2 cellular contexts compared by ENCODE assay signal in the genomic region with DNA sequence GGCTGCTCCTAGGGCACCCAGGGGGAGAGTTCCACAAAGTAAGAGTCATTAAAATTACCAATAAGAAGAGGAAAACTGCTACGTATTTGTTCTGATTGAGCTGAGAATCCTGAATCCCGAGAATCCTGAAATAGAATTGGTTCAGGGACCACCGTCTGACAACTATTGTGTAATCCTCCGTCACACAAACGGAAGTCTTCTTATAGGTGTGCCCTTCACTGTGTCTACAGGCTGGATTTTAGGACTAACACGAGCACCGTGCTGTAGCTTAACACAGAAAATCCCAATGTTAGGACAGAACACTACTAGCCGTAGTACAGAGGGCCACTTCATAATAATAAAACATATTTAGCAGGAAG.
TF ChIP-seq lines count a peak whose summit lies in the region.

No MANE protein-coding gene starts in this region.

TF ChIP-seq in SK-N-SH, 30 proteins besides CTCF, POLR2A, EP300 and RAD21 (continued from another document):
- TF ChIP-seq NRF1 (IDR thresholded peaks at IDR 0.05; ENCODE audit: low read depth, low read length) (no peak), RXRA (IDR thresholded peaks at IDR 0.05; ENCODE audit: borderline replicate concordance, low read depth) (no peak)

TF ChIP-seq in SK-N-SH treated with all-trans-retinoic acid at 6 μM for 48 hours, 23 proteins besides CTCF, POLR2A, EP300 and RAD21 (continued from another document):
- TF ChIP-seq, protein P1, sequence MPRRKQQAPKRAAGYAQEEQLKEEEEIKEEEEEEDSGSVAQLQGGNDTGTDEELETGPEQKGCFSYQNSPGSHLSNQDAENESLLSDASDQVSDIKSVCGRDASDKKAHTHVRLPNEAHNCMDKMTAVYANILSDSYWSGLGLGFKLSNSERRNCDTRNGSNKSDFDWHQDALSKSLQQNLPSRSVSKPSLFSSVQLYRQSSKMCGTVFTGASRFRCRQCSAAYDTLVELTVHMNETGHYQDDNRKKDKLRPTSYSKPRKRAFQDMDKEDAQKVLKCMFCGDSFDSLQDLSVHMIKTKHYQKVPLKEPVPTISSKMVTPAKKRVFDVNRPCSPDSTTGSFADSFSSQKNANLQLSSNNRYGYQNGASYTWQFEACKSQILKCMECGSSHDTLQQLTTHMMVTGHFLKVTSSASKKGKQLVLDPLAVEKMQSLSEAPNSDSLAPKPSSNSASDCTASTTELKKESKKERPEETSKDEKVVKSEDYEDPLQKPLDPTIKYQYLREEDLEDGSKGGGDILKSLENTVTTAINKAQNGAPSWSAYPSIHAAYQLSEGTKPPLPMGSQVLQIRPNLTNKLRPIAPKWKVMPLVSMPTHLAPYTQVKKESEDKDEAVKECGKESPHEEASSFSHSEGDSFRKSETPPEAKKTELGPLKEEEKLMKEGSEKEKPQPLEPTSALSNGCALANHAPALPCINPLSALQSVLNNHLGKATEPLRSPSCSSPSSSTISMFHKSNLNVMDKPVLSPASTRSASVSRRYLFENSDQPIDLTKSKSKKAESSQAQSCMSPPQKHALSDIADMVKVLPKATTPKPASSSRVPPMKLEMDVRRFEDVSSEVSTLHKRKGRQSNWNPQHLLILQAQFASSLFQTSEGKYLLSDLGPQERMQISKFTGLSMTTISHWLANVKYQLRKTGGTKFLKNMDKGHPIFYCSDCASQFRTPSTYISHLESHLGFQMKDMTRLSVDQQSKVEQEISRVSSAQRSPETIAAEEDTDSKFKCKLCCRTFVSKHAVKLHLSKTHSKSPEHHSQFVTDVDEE (CRISPR knock-in tag; IDR thresholded peaks at IDR 0.05), result no peak
- no peak for TF ChIP-seq TOX (CRISPR knock-in tag; IDR thresholded peaks at IDR 0.05; ENCODE audit: borderline replicate concordance)
- TF ChIP-seq TCF4 (CRISPR knock-in tag; IDR thresholded peaks at IDR 0.05; ENCODE audit: borderline replicate concordance), result no peak
- no peak for TF ChIP-seq GLIS3 (CRISPR knock-in tag; IDR thresholded peaks at IDR 0.05)
- TF ChIP-seq, protein P2, sequence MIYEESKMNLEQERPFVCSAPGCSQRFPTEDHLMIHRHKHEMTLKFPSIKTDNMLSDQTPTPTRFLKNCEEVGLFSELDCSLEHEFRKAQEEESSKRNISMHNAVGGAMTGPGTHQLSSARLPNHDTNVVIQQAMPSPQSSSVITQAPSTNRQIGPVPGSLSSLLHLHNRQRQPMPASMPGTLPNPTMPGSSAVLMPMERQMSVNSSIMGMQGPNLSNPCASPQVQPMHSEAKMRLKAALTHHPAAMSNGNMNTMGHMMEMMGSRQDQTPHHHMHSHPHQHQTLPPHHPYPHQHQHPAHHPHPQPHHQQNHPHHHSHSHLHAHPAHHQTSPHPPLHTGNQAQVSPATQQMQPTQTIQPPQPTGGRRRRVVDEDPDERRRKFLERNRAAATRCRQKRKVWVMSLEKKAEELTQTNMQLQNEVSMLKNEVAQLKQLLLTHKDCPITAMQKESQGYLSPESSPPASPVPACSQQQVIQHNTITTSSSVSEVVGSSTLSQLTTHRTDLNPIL (CRISPR knock-in tag; IDR thresholded peaks at IDR 0.05; ENCODE audit: low read depth), result no peak
- TF ChIP-seq ARNTL (CRISPR knock-in tag; IDR thresholded peaks at IDR 0.05; ENCODE audit: borderline replicate concordance, low read depth), result no peak
- TF ChIP-seq ZFP3 (CRISPR knock-in tag; IDR thresholded peaks at IDR 0.05), result no peak
- TF ChIP-seq, protein P3, sequence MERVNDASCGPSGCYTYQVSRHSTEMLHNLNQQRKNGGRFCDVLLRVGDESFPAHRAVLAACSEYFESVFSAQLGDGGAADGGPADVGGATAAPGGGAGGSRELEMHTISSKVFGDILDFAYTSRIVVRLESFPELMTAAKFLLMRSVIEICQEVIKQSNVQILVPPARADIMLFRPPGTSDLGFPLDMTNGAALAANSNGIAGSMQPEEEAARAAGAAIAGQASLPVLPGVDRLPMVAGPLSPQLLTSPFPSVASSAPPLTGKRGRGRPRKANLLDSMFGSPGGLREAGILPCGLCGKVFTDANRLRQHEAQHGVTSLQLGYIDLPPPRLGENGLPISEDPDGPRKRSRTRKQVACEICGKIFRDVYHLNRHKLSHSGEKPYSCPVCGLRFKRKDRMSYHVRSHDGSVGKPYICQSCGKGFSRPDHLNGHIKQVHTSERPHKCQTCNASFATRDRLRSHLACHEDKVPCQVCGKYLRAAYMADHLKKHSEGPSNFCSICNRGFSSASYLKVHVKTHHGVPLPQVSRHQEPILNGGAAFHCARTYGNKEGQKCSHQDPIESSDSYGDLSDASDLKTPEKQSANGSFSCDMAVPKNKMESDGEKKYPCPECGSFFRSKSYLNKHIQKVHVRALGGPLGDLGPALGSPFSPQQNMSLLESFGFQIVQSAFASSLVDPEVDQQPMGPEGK (CRISPR knock-in tag; IDR thresholded peaks at IDR 0.05; ENCODE audit: borderline replicate concordance), result no peak
- no peak for TF ChIP-seq SNAI2 (CRISPR knock-in tag; IDR thresholded peaks at IDR 0.05)
- no peak for TF ChIP-seq RARB (CRISPR knock-in tag; IDR thresholded peaks at IDR 0.05)
- no peak for TF ChIP-seq ZNF565 (CRISPR knock-in tag; conservative IDR thresholded peaks at IDR 0.05; ENCODE audit: low read depth)
